In the genomic region with DNA sequence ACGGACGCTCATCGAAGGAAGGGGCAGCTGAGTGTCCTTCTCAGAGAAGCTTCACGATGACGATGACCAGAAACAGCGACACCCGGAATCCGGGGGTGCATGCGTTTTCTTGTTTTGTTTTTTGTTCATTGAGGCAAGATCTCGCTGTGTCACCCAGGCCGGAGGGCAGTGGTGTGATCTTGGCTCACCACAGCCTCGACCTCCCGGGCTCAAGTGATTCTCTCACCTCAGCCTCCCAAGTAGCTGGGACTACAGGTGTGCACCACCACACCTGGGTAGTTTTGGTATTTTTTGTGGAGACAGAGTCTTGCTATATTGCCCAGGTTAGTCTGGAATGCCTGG, we compare ENCODE assay signal across 15 cellular contexts. TPM values are rescaled to one million over a fixed set of nuclear protein-coding genes. Genes with fewer than 3 reads are reported as not detected.
A peak's percentile ranks its signal among the peaks of the same experiment; 100 is the strongest.
DNase-seq lines count a peak whose midpoint lies in the region; ATAC-seq and TF ChIP-seq lines count a peak whose summit lies in the region.
"Had no signal": no experiment of that assay in that cellular context is flagged by ENCODE, and none has a peak within 500 bp of the region (broad histone marks: within the 10 kb centered on the region; RNA-seq: fewer than 3 reads in every experiment).

No MANE protein-coding gene starts in this region.

- DNase-seq in activated effector memory CD4-positive, alpha-beta T cell treated with anti-CD3 and anti-CD28 coated beads, Interleukin-2, amount 50 U/mL, for 16 hours, result peak; percentile 54
- no peak for DNase-seq in activated effector memory CD4-positive, alpha-beta T cell treated with Interleukin-2 at 50 U/mL for 16 hours
- DNase-seq in natural killer cell treated with Interleukin-12 subunit alpha and Interleukin-12 subunit beta and Interleukin-15 and Interleukin-18, amount 100 ng/mL, for 72 hours (ENCODE audit: low spot score), result peak; percentile 54
- no peak for DNase-seq in natural killer cell
- DNase-seq in mesenteric fat pad (ENCODE audit: low spot score), result peak; percentile 65
- DNase-seq in AML-193 (lab: John Stamatoyannopoulos, UW), result no peak
- DNase-seq: ACHN; CD4-positive, alpha-beta T cell; DMS153; DMS79; GF-D8; GOT3; HFFc6 had no signal

- no peaks in the 10 kb centered on the region for H3K27me3 Mint-ChIP-seq in natural killer cell treated with Interleukin-12 subunit alpha and Interleukin-12 subunit beta and Interleukin-15 and Interleukin-18, amount 100 ng/mL, for 72 hours
- no peaks in the 10 kb centered on the region for H3K27me3 Mint-ChIP-seq in natural killer cell (ENCODE audit: low read depth in 2 of 2)
- H3K27me3 Mint-ChIP-seq: CD4-positive, alpha-beta T cell had no signal

- H3K4me1 Mint-ChIP-seq in natural killer cell treated with Interleukin-12 subunit alpha and Interleukin-12 subunit beta and Interleukin-15 and Interleukin-18, amount 100 ng/mL, for 72 hours (ENCODE audit: low read depth in 2 of 2), result peaks cover 0 to 13% of the 10 kb centered on the region in 2 donors
- H3K4me1 Mint-ChIP-seq in natural killer cell, result peaks cover under 1 to 11% of the 10 kb centered on the region in 2 donors

- H3K9me3 Mint-ChIP-seq in natural killer cell treated with Interleukin-12 subunit alpha and Interleukin-12 subunit beta and Interleukin-15 and Interleukin-18, amount 100 ng/mL, for 72 hours, result no peaks in the 10 kb centered on the region
- H3K9me3 Mint-ChIP-seq in natural killer cell, result no peaks in the 10 kb centered on the region
- H3K9me3 Mint-ChIP-seq: CD4-positive, alpha-beta T cell; HFFc6 had no signal

- no peak for TF ChIP-seq CTCF in natural killer cell (IDR thresholded peaks at IDR 0.05)

- intact Hi-C loops in natural killer cell (cut with micrococcal nuclease), result no loop called here

- no peak overlapping the region for H3K27ac Mint-ChIP-seq in natural killer cell treated with Interleukin-12 subunit alpha and Interleukin-12 subunit beta and Interleukin-15 and Interleukin-18, amount 100 ng/mL, for 72 hours
- no peak overlapping the region for H3K27ac Mint-ChIP-seq in natural killer cell
- H3K27ac Mint-ChIP-seq: HFFc6 had no signal

- H3K4me3 Mint-ChIP-seq in natural killer cell treated with Interleukin-12 subunit alpha and Interleukin-12 subunit beta and Interleukin-15 and Interleukin-18, amount 100 ng/mL, for 72 hours, result no peak overlapping the region
- no peak overlapping the region for H3K4me3 Mint-ChIP-seq in natural killer cell
- H3K4me3 Mint-ChIP-seq: CD4-positive, alpha-beta T cell; HFFc6 had no signal

- ATAC-seq in natural killer cell treated with Interleukin-12 subunit alpha and Interleukin-12 subunit beta and Interleukin-15 and Interleukin-18, amount 100 ng/mL, for 72 hours, result no peak
- ATAC-seq in natural killer cell (no peak), HG03521 (IDR thresholded peaks at IDR 0.05; ENCODE audit: unreplicated experiment) (no peak)
- ATAC-seq: HCT116 had no signal

- H3K36me3 Mint-ChIP-seq in natural killer cell treated with Interleukin-12 subunit alpha and Interleukin-12 subunit beta and Interleukin-15 and Interleukin-18, amount 100 ng/mL, for 72 hours, result no peaks in the 10 kb centered on the region
- no peaks in the 10 kb centered on the region for H3K36me3 Mint-ChIP-seq in natural killer cell

RNA-seq across cellular contexts. Expression of a gene that starts 19.8 kb away (rescaled TPM):
- total RNA-seq in natural killer cell treated with Interleukin-12 subunit alpha and Interleukin-12 subunit beta and Interleukin-15 and Interleukin-18, amount 100 ng/mL, for 72 hours, result 10 to 100 TPM; 15.4 to 19.6 TPM
- 10 to 100 TPM; 64.2 to 79.5 (median 65.2) TPM for total RNA-seq in natural killer cell
- 10.1 TPM for total RNA-seq in mesenteric fat pad

RNA-seq across cellular contexts. Expression of a gene that starts 21.3 kb away (rescaled TPM):
- total RNA-seq in natural killer cell treated with Interleukin-12 subunit alpha and Interleukin-12 subunit beta and Interleukin-15 and Interleukin-18, amount 100 ng/mL, for 72 hours, result 10 to 100 TPM; 26.5 to 29.2 TPM
- total RNA-seq in natural killer cell (10 to 100 TPM; 72.8 to 79.8 (median 73.2) TPM), mesenteric fat pad (27.7 TPM)

RNA-seq across cellular contexts. Expression of a gene that starts 21.4 kb away (rescaled TPM):
- 100 to 1,000 TPM; 168 to 234 TPM for total RNA-seq in natural killer cell treated with Interleukin-12 subunit alpha and Interleukin-12 subunit beta and Interleukin-15 and Interleukin-18, amount 100 ng/mL, for 72 hours
- total RNA-seq in natural killer cell (100 to 1,000 TPM; 349 to 358 (median 349) TPM), mesenteric fat pad (91.3 TPM)

RNA-seq across cellular contexts. Expression of a gene that starts 33.3 kb away (rescaled TPM):
- total RNA-seq in natural killer cell treated with Interleukin-12 subunit alpha and Interleukin-12 subunit beta and Interleukin-15 and Interleukin-18, amount 100 ng/mL, for 72 hours, result 10 to 100 TPM; 15.7 to 17.5 TPM
- total RNA-seq in natural killer cell (10 to 100 TPM; 38.7 to 43.6 (median 43.0) TPM), mesenteric fat pad (34.7 TPM)

RNA-seq across cellular contexts. Expression of a gene that starts 39.7 kb away (rescaled TPM):
- total RNA-seq in natural killer cell treated with Interleukin-12 subunit alpha and Interleukin-12 subunit beta and Interleukin-15 and Interleukin-18, amount 100 ng/mL, for 72 hours, result under 1 TPM in 1 of 2 donors, not detected in 1; 0.88 TPM
- total RNA-seq in natural killer cell (under 1 TPM; 0.19 to 0.80 (median 0.61) TPM), mesenteric fat pad (0.22 TPM)
- total RNA-seq: CD4-positive, alpha-beta T cell had no signal

Comparison
In these comparisons a context has a peak if more than half of its experiments do, and no peak if none do; other contexts are left out.
1. DNase-seq: peak in activated effector memory CD4-positive, alpha-beta T cell treated with anti-CD3 and anti-CD28 coated beads, Interleukin-2, amount 50 U/mL, for 16 hours (single experiment), natural killer cell treated with Interleukin-12 subunit alpha and Interleukin-12 subunit beta and Interleukin-15 and Interleukin-18, amount 100 ng/mL, for 72 hours (single experiment) and mesenteric fat pad (single experiment); none in activated effector memory CD4-positive, alpha-beta T cell treated with Interleukin-2 at 50 U/mL for 16 hours (single experiment), natural killer cell (single experiment) and AML-193 (0 of 2).